Comparison of ENCODE assay signal across 22 cellular contexts in the genomic region with DNA sequence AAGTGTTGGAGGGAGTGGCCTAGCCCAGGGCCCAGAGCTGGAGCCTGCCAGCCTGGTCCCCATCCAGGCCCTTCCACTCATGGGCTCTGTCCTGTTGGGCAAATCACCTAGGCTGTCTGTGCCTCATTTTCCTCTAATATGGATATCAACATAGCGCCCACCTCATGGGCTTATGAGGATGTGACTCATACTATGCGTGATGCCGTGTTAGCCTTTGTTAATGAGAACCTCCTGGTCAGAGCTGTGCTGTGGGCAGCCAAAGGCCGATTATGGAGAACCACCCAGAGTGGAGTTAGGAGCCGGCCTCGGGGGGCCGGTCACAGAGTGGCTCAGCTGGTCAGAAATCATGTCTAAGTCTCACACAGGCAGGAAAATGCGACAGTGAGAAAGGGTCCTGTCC.
"Had no signal": no experiment of that assay in that cellular context is flagged by ENCODE, and none has a peak within 500 bp of the region (broad histone marks: within the 10 kb centered on the region; RNA-seq: fewer than 3 reads in every experiment).

No MANE protein-coding gene starts in this region.

- H3K4me2 ChIP-seq: SK-N-SH had no signal

- FAIRE-seq: RCC 7860 had no signal

- DNase-seq: KBM-7, MG63, NCI-H1092, NCI-H1105 treated with DMSO at 0.1 percent for 48 hours, NCI-H1417 treated with DMSO at 0.1 percent for 48 hours, NCI-H146, NCI-H1694 treated with DMSO at 0.1 percent for 48 hours, NCI-H1930, NCI-H2081 treated with DMSO at 0.1 percent for 48 hours, NCI-H2171, NCI-H226, NCI-H446, NCI-H510A, NCI-H524 treated with DMSO at 0.1 percent for 48 hours, NCI-H69, NCI-H774, SHP77, SK-N-SH, SW 1271 had no signal

- H3K9me3 ChIP-seq: MG63 had no signal

- H3K27me3 ChIP-seq: MG63 had no signal

- H3K9ac ChIP-seq: SK-N-SH had no signal

- H3K4me3 ChIP-seq: MG63 had no signal

- H3K36me3 ChIP-seq: MG63 had no signal

- H3K27ac ChIP-seq: HL-60, RWPE1 had no signal
